In genomic region chr13:95258619-95259194, GRCh38 we compare ENCODE assay signal across 1 cellular context.
TF ChIP-seq lines count a peak whose summit lies in the region.

No MANE protein-coding gene starts in this region.

TF ChIP-seq in HepG2, 621 proteins besides CTCF, POLR2A, EP300 and RAD21 (continued from another document):
- TF ChIP-seq ZNF710 (CRISPR knock-in tag; IDR thresholded peaks at IDR 0.05; ENCODE audit: borderline replicate concordance) (no peak), SNRNP70 (IDR thresholded peaks at IDR 0.05; ENCODE audit: low read depth, low read length) (no peak), XRCC5 (optimal IDR thresholded peaks at IDR 0.05; ENCODE audit: low read length) (peak; percentile 16), TEAD3 (CRISPR knock-in tag; optimal IDR thresholded peaks at IDR 0.05; ENCODE audit: borderline replicate concordance) (peak; percentile 37), ZBTB21 (CRISPR knock-in tag; IDR thresholded peaks at IDR 0.05) (no peak)
